ENCODE assay signal across 1 cellular context in the genomic region with DNA sequence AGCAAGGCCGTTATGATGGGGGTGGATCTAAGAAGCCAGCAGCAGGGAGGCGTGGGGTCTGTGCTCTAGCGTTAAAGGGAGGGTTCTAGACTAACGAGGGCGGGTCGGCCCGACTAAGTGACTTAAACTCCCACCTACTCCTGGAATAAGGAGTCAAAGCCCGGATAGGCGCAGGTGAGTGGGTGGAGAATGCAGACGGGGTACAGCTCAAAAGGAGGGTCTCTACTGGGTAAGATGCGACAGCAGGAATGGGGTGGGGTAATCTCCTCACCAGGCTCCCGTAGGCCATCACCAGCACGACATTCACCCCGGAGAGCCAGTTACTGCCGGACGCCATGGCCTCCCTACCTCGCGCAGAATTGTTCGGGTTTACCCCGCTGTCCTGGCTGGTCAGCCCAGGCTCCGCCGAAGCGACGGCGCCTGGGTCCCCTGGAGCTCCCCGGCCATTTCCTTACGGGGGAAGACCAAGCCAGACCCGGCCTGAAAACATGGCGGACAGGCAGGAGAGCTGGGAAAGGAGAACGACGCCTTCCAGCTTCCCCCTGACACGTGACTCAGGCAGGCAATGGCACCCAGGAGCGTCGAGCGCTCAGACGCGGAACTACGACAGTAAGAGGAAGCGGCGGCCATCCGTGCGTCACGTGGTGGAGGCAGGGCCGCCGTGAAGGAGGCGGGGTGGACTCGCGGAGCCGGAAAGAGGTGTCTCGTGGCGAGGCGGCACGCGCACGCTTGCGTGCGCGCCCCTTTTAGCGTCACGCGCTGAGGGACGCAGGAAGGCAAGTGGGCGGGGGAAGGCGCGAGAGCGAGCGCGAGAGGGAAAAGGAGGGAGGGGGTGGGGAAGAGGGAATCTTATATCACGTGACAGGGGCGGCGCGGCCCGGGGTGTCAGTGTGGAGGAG.
A peak's percentile ranks its signal among the peaks of the same experiment; 100 is the strongest.
TF ChIP-seq lines count a peak whose summit lies in the region.

A gene with protein sequence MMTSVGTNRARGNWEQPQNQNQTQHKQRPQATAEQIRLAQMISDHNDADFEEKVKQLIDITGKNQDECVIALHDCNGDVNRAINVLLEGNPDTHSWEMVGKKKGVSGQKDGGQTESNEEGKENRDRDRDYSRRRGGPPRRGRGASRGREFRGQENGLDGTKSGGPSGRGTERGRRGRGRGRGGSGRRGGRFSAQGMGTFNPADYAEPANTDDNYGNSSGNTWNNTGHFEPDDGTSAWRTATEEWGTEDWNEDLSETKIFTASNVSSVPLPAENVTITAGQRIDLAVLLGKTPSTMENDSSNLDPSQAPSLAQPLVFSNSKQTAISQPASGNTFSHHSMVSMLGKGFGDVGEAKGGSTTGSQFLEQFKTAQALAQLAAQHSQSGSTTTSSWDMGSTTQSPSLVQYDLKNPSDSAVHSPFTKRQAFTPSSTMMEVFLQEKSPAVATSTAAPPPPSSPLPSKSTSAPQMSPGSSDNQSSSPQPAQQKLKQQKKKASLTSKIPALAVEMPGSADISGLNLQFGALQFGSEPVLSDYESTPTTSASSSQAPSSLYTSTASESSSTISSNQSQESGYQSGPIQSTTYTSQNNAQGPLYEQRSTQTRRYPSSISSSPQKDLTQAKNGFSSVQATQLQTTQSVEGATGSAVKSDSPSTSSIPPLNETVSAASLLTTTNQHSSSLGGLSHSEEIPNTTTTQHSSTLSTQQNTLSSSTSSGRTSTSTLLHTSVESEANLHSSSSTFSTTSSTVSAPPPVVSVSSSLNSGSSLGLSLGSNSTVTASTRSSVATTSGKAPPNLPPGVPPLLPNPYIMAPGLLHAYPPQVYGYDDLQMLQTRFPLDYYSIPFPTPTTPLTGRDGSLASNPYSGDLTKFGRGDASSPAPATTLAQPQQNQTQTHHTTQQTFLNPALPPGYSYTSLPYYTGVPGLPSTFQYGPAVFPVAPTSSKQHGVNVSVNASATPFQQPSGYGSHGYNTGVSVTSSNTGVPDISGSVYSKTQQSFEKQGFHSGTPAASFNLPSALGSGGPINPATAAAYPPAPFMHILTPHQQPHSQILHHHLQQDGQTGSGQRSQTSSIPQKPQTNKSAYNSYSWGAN (plus strand): TSS at position 885 of the 899 bp plus-strand sequence. CDS start 4,169 bp downstream, outside the sequence.

TF ChIP-seq in HepG2, 621 proteins besides CTCF, POLR2A, EP300 and RAD21 (continued from another document and continues in another):
- TF ChIP-seq ZNF136 (CRISPR knock-in tag; IDR thresholded peaks at IDR 0.05; ENCODE audit: low read depth) = peak; percentile 83; the same call in 1 of the 2 replicates
- TF ChIP-seq ZNF160 (CRISPR knock-in tag; IDR thresholded peaks at IDR 0.05) = peak; percentile 74; the same call in 1 of the 2 replicates
- peak; percentile 33; the same call in 1 of the 2 replicates for TF ChIP-seq FOXK2 (IDR thresholded peaks at IDR 0.05)
- TF ChIP-seq ZNF460 (CRISPR knock-in tag; IDR thresholded peaks at IDR 0.05; ENCODE audit: borderline replicate concordance) = peak; percentile 8; the same call in 1 of the 2 replicates
- TF ChIP-seq ZNF232 (CRISPR knock-in tag; IDR thresholded peaks at IDR 0.05; ENCODE audit: borderline replicate concordance) = peak; percentile 98
- TF ChIP-seq CEBPG (CRISPR knock-in tag; IDR thresholded peaks at IDR 0.05) = peak; percentile 30
- TF ChIP-seq ATM (IDR thresholded peaks at IDR 0.05; ENCODE audit: borderline replicate concordance) = no peak
- TF ChIP-seq, protein P1, sequence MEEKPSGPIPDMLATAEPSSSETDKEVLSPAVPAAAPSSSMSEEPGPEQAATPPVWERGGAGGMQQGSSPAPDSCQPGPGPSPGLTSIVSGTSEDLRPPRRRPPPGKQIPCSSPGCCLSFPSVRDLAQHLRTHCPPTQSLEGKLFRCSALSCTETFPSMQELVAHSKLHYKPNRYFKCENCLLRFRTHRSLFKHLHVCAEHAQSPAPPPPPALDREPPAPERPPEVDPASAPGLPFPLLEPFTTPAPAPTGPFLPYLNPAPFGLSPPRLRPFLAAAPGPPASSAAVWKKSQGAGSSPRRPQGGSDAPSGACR (CRISPR knock-in tag; IDR thresholded peaks at IDR 0.05) = peak; percentile 93; the same call in 1 of the 2 replicates
- no peak for TF ChIP-seq ZNF562 (CRISPR knock-in tag; IDR thresholded peaks at IDR 0.05; ENCODE audit: borderline replicate concordance)
- peak; percentile 89 for TF ChIP-seq ZNF564 (CRISPR knock-in tag; IDR thresholded peaks at IDR 0.05)
- peak; percentile 91 for TF ChIP-seq ZNF333 (CRISPR knock-in tag; IDR thresholded peaks at IDR 0.05; ENCODE audit: borderline replicate concordance)
- no peak for TF ChIP-seq RFX1 (IDR thresholded peaks at IDR 0.05)
- TF ChIP-seq, protein P2, sequence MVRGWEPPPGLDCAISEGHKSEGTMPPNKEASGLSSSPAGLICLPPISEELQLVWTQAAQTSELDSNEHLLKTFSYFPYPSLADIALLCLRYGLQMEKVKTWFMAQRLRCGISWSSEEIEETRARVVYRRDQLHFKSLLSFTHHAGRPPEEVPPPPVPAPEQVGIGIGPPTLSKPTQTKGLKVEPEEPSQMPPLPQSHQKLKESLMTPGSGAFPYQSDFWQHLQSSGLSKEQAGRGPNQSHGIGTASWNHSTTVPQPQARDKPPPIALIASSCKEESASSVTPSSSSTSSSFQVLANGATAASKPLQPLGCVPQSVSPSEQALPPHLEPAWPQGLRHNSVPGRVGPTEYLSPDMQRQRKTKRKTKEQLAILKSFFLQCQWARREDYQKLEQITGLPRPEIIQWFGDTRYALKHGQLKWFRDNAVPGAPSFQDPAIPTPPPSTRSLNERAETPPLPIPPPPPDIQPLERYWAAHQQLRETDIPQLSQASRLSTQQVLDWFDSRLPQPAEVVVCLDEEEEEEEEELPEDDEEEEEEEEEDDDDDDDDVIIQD (CRISPR knock-in tag; IDR thresholded peaks at IDR 0.05; ENCODE audit: low read depth) = peak; percentile 72
- TF ChIP-seq ZKSCAN5 (CRISPR knock-in tag; IDR thresholded peaks at IDR 0.05) = no peak
- TF ChIP-seq PHF8 (CRISPR knock-in tag; IDR thresholded peaks at IDR 0.05) = peak; percentile 91
- peak; percentile 94; the same call in 1 of the 2 replicates for TF ChIP-seq ZNF598 (CRISPR knock-in tag; IDR thresholded peaks at IDR 0.05; ENCODE audit: borderline replicate concordance)
- TF ChIP-seq ZNF326 (CRISPR knock-in tag; IDR thresholded peaks at IDR 0.05; ENCODE audit: borderline replicate concordance) = 0 out of 2 replicates have a peak, but pooled peaks have one; percentile 32
- TF ChIP-seq ARNT2 (CRISPR knock-in tag; IDR thresholded peaks at IDR 0.05; ENCODE audit: low read depth) = peak; percentile 93
- TF ChIP-seq ISX (CRISPR knock-in tag; conservative IDR thresholded peaks at IDR 0.05) = 0 out of 2 replicates have a peak, but pooled peaks have one; percentile 35
- no peak for TF ChIP-seq HNRNPK (IDR thresholded peaks at IDR 0.05; ENCODE audit: low read depth, low read length, poor library complexity, severe bottlenecking)
- no peak for TF ChIP-seq PRPF4 (IDR thresholded peaks at IDR 0.05; ENCODE audit: low read depth, low read length, poor library complexity, severe bottlenecking)
- peak; percentile 73 for TF ChIP-seq NFYB (CRISPR knock-in tag; IDR thresholded peaks at IDR 0.05)
- TF ChIP-seq, protein P3, sequence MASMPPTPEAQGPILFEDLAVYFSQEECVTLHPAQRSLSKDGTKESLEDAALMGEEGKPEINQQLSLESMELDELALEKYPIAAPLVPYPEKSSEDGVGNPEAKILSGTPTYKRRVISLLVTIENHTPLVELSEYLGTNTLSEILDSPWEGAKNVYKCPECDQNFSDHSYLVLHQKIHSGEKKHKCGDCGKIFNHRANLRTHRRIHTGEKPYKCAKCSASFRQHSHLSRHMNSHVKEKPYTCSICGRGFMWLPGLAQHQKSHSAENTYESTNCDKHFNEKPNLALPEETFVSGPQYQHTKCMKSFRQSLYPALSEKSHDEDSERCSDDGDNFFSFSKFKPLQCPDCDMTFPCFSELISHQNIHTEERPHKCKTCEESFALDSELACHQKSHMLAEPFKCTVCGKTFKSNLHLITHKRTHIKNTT (CRISPR knock-in tag; IDR thresholded peaks at IDR 0.05) = no peak
- TF ChIP-seq, protein P4, sequence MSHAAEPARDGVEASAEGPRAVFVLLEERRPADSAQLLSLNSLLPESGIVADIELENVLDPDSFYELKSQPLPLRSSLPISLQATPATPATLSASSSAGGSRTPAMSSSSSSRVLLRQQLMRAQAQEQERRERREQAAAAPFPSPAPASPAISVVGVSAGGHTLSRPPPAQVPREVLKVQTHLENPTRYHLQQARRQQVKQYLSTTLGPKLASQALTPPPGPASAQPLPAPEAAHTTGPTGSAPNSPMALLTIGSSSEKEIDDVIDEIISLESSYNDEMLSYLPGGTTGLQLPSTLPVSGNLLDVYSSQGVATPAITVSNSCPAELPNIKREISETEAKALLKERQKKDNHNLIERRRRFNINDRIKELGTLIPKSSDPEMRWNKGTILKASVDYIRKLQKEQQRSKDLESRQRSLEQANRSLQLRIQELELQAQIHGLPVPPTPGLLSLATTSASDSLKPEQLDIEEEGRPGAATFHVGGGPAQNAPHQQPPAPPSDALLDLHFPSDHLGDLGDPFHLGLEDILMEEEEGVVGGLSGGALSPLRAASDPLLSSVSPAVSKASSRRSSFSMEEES (CRISPR knock-in tag; IDR thresholded peaks at IDR 0.05) = peak; percentile 99
- TF ChIP-seq, protein P5, sequence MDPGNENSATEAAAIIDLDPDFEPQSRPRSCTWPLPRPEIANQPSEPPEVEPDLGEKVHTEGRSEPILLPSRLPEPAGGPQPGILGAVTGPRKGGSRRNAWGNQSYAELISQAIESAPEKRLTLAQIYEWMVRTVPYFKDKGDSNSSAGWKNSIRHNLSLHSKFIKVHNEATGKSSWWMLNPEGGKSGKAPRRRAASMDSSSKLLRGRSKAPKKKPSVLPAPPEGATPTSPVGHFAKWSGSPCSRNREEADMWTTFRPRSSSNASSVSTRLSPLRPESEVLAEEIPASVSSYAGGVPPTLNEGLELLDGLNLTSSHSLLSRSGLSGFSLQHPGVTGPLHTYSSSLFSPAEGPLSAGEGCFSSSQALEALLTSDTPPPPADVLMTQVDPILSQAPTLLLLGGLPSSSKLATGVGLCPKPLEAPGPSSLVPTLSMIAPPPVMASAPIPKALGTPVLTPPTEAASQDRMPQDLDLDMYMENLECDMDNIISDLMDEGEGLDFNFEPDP (CRISPR knock-in tag; conservative IDR thresholded peaks at IDR 0.05) = no peak
- peak; percentile 25; the same call in 1 of the 2 replicates for TF ChIP-seq GTF2F1 (IDR thresholded peaks at IDR 0.05; ENCODE audit: low read length)
- TF ChIP-seq BRD4 (CRISPR knock-in tag; IDR thresholded peaks at IDR 0.05) = peak; percentile 96
- TF ChIP-seq ZNF354B (CRISPR knock-in tag; IDR thresholded peaks at IDR 0.05) = no peak
- TF ChIP-seq, protein P6, sequence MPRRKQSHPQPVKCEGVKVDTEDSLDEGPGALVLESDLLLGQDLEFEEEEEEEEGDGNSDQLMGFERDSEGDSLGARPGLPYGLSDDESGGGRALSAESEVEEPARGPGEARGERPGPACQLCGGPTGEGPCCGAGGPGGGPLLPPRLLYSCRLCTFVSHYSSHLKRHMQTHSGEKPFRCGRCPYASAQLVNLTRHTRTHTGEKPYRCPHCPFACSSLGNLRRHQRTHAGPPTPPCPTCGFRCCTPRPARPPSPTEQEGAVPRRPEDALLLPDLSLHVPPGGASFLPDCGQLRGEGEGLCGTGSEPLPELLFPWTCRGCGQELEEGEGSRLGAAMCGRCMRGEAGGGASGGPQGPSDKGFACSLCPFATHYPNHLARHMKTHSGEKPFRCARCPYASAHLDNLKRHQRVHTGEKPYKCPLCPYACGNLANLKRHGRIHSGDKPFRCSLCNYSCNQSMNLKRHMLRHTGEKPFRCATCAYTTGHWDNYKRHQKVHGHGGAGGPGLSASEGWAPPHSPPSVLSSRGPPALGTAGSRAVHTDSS (CRISPR knock-in tag; conservative IDR thresholded peaks at IDR 0.05) = no peak
- TF ChIP-seq POLR2G (IDR thresholded peaks at IDR 0.05; ENCODE audit: low read depth, low read length) = peak; percentile 95
- no peak; the same call in 1 of the 2 replicates for TF ChIP-seq HMG20A (CRISPR knock-in tag; IDR thresholded peaks at IDR 0.05; ENCODE audit: borderline replicate concordance)
- peak; percentile 82 for TF ChIP-seq KDM2A (CRISPR knock-in tag; IDR thresholded peaks at IDR 0.05; ENCODE audit: borderline replicate concordance, low read depth)
- TF ChIP-seq, protein P7, sequence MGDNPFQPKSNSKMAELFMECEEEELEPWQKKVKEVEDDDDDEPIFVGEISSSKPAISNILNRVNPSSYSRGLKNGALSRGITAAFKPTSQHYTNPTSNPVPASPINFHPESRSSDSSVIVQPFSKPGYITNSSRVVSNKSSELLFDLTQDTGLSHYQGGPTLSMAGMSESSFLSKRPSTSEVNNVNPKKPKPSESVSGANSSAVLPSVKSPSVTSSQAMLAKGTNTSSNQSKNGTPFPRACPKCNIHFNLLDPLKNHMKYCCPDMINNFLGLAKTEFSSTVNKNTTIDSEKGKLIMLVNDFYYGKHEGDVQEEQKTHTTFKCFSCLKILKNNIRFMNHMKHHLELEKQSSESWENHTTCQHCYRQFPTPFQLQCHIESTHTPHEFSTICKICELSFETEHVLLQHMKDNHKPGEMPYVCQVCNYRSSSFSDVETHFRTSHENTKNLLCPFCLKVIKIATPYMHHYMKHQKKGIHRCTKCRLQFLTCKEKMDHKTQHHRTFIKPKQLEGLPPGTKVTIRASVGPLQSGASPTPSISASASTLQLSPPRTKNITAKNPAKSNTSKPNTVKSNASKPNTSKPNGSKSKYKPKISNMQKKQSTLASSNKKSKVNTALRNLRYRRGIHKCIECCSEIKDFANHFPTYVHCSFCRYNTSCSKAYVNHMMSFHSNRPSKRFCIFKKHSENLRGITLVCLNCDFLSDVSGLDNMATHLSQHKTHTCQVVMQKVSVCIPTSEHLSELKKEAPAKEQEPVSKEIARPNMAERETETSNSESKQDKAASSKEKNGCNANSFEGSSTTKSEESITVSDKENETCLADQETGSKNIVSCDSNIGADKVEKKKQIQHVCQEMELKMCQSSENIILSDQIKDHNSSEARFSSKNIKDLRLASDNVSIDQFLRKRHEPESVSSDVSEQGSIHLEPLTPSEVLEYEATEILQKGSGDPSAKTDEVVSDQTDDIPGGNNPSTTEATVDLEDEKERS (CRISPR knock-in tag; IDR thresholded peaks at IDR 0.05) = peak; percentile 86; the same call in 1 of the 2 replicates
- peak; percentile 85 for TF ChIP-seq BORCS8-MEF2B (CRISPR knock-in tag; IDR thresholded peaks at IDR 0.05)
- TF ChIP-seq MEF2D (CRISPR knock-in tag; IDR thresholded peaks at IDR 0.05) = peak; percentile 93
- no peak for TF ChIP-seq ZNF34 (CRISPR knock-in tag; IDR thresholded peaks at IDR 0.05; ENCODE audit: borderline replicate concordance)
- no peak for TF ChIP-seq TBL1XR1 (IDR thresholded peaks at IDR 0.05; ENCODE audit: borderline replicate concordance, low read length, partially characterized antibody)
- TF ChIP-seq, protein P8, sequence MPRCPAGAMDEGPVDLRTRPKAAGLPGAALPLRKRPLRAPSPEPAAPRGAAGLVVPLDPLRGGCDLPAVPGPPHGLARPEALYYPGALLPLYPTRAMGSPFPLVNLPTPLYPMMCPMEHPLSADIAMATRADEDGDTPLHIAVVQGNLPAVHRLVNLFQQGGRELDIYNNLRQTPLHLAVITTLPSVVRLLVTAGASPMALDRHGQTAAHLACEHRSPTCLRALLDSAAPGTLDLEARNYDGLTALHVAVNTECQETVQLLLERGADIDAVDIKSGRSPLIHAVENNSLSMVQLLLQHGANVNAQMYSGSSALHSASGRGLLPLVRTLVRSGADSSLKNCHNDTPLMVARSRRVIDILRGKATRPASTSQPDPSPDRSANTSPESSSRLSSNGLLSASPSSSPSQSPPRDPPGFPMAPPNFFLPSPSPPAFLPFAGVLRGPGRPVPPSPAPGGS (CRISPR knock-in tag; IDR thresholded peaks at IDR 0.05) = peak; percentile 92; the same call in 1 of the 2 replicates
- 0 out of 2 replicates have a peak, but pooled peaks have one; percentile 65 for TF ChIP-seq RFXAP (CRISPR knock-in tag; IDR thresholded peaks at IDR 0.05; ENCODE audit: borderline replicate concordance)
- TF ChIP-seq CAMTA2 (CRISPR knock-in tag; IDR thresholded peaks at IDR 0.05; ENCODE audit: borderline replicate concordance) = peak; percentile 29; the same call in 1 of the 2 replicates
- 0 out of 2 replicates have a peak, but pooled peaks have one; percentile 58 for TF ChIP-seq PPARG (CRISPR knock-in tag; conservative IDR thresholded peaks at IDR 0.05)
- TF ChIP-seq ZFX (CRISPR knock-in tag; IDR thresholded peaks at IDR 0.05; ENCODE audit: low read depth) = peak; percentile 87
